Comparison of ENCODE assay signal across 8 cellular contexts in genomic region chr3:133895208-133896001, GRCh38. TPM values are rescaled to one million over a fixed set of nuclear protein-coding genes. Genes with fewer than 3 reads are reported as not detected.
A peak's percentile ranks its signal among the peaks of the same experiment; 100 is the strongest.
DNase-seq lines count a peak whose midpoint lies in the region; ATAC-seq, FAIRE-seq and TF ChIP-seq lines count a peak whose summit lies in the region.

RAB6B (minus strand) TSS chr3:133895882; CDS start chr3:133895466, 416 bp downstream.

- no peak within 1 kb of the TSS for H3K27ac Mint-ChIP-seq in CD4-positive, CD25-positive, alpha-beta regulatory T cell

- no peak within 1 kb of the TSS for H3K27ac ChIP-seq in CD4-positive, CD25-positive, alpha-beta regulatory T cell (ENCODE audit: insufficient read depth, low read length, poor library complexity, severe bottlenecking)
- peak within 1 kb of the TSS; percentile 82 for H3K27ac ChIP-seq in cingulate gyrus (ENCODE audit: low read depth, low read length)
- peak within 1 kb of the TSS in 6 of 8 donors; percentile 29 to 61 (median 52) for H3K27ac ChIP-seq in spleen

- no peak for TF ChIP-seq CTCF in spleen (IDR thresholded peaks at IDR 0.05 in 8 of 11, conservative IDR thresholded peaks at IDR 0.05 in 3 of 11)

- FAIRE-seq in H54 (lab: Jason Lieb, UNC) = no peak

- no peak for DNase-seq in CD4-positive, CD25-positive, alpha-beta regulatory T cell
- DNase-seq in H54 (ENCODE audit: insufficient read length, low spot score) (peak; percentile 51), OCI-M1 (lab: John Stamatoyannopoulos, UW) (peak; percentile 35), kidney glomerular epithelial cell (lab: John Stamatoyannopoulos, UW) (peak; percentile 9), spleen (no peak)

- intact Hi-C loops in spleen (cut with DNase I; ENCODE audit: low total_unique reads) = no loop called here

- no peak for ATAC-seq in CD4-positive, CD25-positive, alpha-beta regulatory T cell (ENCODE audit: low read depth in 2 of 2)
- ATAC-seq in HG02623 (IDR thresholded peaks at IDR 0.05; ENCODE audit: unreplicated experiment) = no peak
- ATAC-seq in HG03520 (IDR thresholded peaks at IDR 0.05; ENCODE audit: unreplicated experiment) = no peak

- peaks cover 0 to 19% (median 0%) of the 10 kb centered on the region in 4 donors for H3K4me1 Mint-ChIP-seq in CD4-positive, CD25-positive, alpha-beta regulatory T cell

- TF ChIP-seq POLR2A in H54 (IDR thresholded peaks at IDR 0.05; ENCODE audit: low read depth, low read length) = 0 out of 2 replicates have a peak, but pooled peaks have one; percentile 27
- no peak for TF ChIP-seq POLR2A in spleen (IDR thresholded peaks at IDR 0.05)

- H3K4me1 ChIP-seq in CD4-positive, CD25-positive, alpha-beta regulatory T cell (ENCODE audit: control insufficient read depth, insufficient read depth, low read length, poor library complexity, severe bottlenecking) = peaks cover 5% of the 10 kb centered on the region
- peaks cover 0 to 43% (median 31%) of the 10 kb centered on the region in 6 donors for H3K4me1 ChIP-seq in spleen

- no peaks in the 10 kb centered on the region for H3K27me3 ChIP-seq in CD4-positive, CD25-positive, alpha-beta regulatory T cell (ENCODE audit: control insufficient read depth, insufficient read depth, low read length)
- H3K27me3 ChIP-seq in spleen (replicated peaks in 1 of 7) = peaks cover 0 to 54% (median 27%) of the 10 kb centered on the region in 7 donors

- H3K9me3 Mint-ChIP-seq in CD4-positive, CD25-positive, alpha-beta regulatory T cell = peaks cover 0 to 1% (median 0%) of the 10 kb centered on the region in 7 donors

- H3K4me3 Mint-ChIP-seq in CD4-positive, CD25-positive, alpha-beta regulatory T cell = peak within 1 kb of the TSS in 3 of 4 donors; percentile 40 to 57 (median 48)

- no peak within 1 kb of the TSS for H3K4me3 ChIP-seq in CD4-positive, CD25-positive, alpha-beta regulatory T cell (ENCODE audit: low read depth, low read length)
- H3K4me3 ChIP-seq in spleen = peak within 1 kb of the TSS; percentile 47 to 71 (median 49)

- H3K27me3 Mint-ChIP-seq in CD4-positive, CD25-positive, alpha-beta regulatory T cell = peaks cover 47% of the 10 kb centered on the region

- no peaks in the 10 kb centered on the region for H3K9me3 ChIP-seq in CD4-positive, CD25-positive, alpha-beta regulatory T cell (ENCODE audit: control insufficient read depth in 2 of 2, low read length in 2 of 2)
- no peaks in the 10 kb centered on the region for H3K9me3 ChIP-seq in spleen

- H3K36me3 ChIP-seq in CD4-positive, CD25-positive, alpha-beta regulatory T cell (ENCODE audit: control insufficient read depth, insufficient read depth, low read length) = no peaks in the 10 kb centered on the region
- H3K36me3 ChIP-seq in spleen = no peaks in the 10 kb centered on the region

- 0 to 2% (median 1%) methylated on average over 52 to 80 of the region's 80 CpGs for WGBS in spleen, 5 donors

- H3K36me3 Mint-ChIP-seq in CD4-positive, CD25-positive, alpha-beta regulatory T cell = no peaks in the 10 kb centered on the region

RNA-seq across cellular contexts. Expression of gene RAB6B, which starts in this region (rescaled TPM):
- 0.94 TPM for total RNA-seq in CD4-positive, CD25-positive, alpha-beta regulatory T cell
- polyA plus RNA-seq in CD4-positive, CD25-positive, alpha-beta regulatory T cell = under 1 TPM; 0.16 to 0.41 (median 0.25) TPM
- 10 to 100 TPM in 2 of 7 donors, 1 to 10 TPM in 5; 6.1 to 20.4 (median 9.7) TPM for total RNA-seq in spleen
- polyA plus RNA-seq in spleen = 1 to 10 TPM; 1.3 to 8.3 (median 6.7) TPM

Comparison
In these comparisons a context has a peak if more than half of its experiments do, and no peak if none do; other contexts are left out.
1. DNase-seq: peak in H54 (single experiment), OCI-M1 (single experiment) and kidney glomerular epithelial cell (single experiment); none in CD4-positive, CD25-positive, alpha-beta regulatory T cell (0 of 3) and spleen (single experiment).